In genomic region chr15:52765779-52766178, GRCh38 we compare ENCODE assay signal across 16 cellular contexts. TPM values are rescaled to one million over a fixed set of nuclear protein-coding genes. Genes with fewer than 3 reads are reported as not detected.
DNase-seq lines count a peak whose midpoint lies in the region; ATAC-seq, FAIRE-seq and TF ChIP-seq lines count a peak whose summit lies in the region.
"Had no signal": no experiment of that assay in that cellular context is flagged by ENCODE, and none has a peak within 500 bp of the region (broad histone marks: within the 10 kb centered on the region; RNA-seq: fewer than 3 reads in every experiment).

No MANE protein-coding gene starts in this region.

- in situ Hi-C loops in IMR-90 (cut with MboI; ENCODE audit: low sequenced_read_pairs) (no loop called here), K562 (cut with MboI) (no loop called here), HepG2 (cut with HindIII; ENCODE audit: extremely low pct_ligation_motif_present, low pct_unique_long_range_greater_than_20kb) (no loop called here)

- H3K18ac ChIP-seq in IMR-90 (ENCODE audit: low read depth, low read length): no peak overlapping the region

- H2AFZ ChIP-seq in IMR-90 (replicated peaks; ENCODE audit: low read length, poor library complexity) (no peak overlapping the region), K562 (ENCODE audit: low read depth, low read length) (no peak overlapping the region), HepG2 (ENCODE audit: low read length) (no peak overlapping the region)

- H3K4me1 Mint-ChIP-seq in CD4-positive, alpha-beta T cell (ENCODE audit: low read depth): no peaks in the 10 kb centered on the region
- H3K4me1 Mint-ChIP-seq: memory B cell had no signal

- peak; percentile 60 for FAIRE-seq in K562 (lab: Jason Lieb, UNC)
- peak; percentile 57 for FAIRE-seq in HepG2 (lab: Jason Lieb, UNC)
- FAIRE-seq: astrocyte, D721Med had no signal

- peaks cover 58% of the 10 kb centered on the region for H3K27me3 Mint-ChIP-seq in CD4-positive, alpha-beta T cell

- H3K27me3 ChIP-seq in IMR-90 (ENCODE audit: control insufficient read depth, insufficient read depth, low read length): peaks cover 13% of the 10 kb centered on the region
- no peaks in the 10 kb centered on the region; a peak in 1 of 5 replicates for H3K27me3 ChIP-seq in K562 (ENCODE audit: control insufficient read depth in 2 of 2, insufficient read depth in 2 of 2, low read length in 2 of 2)
- H3K27me3 ChIP-seq in HepG2 (ENCODE audit: control insufficient read depth in 1 of 2, insufficient read depth in 2 of 2, low read length in 2 of 2): no peaks in the 10 kb centered on the region
- peaks cover 21% of the 10 kb centered on the region for H3K27me3 ChIP-seq in CD4-positive, alpha-beta T cell (ENCODE audit: control insufficient read depth, insufficient read depth, low read length)

- TF ChIP-seq RAD21 in IMR-90 (IDR thresholded peaks at IDR 0.05; ENCODE audit: low read length): no peak
- peak in 1 of 2 experiments; percentile 50; a peak in 2 of 4 replicates for TF ChIP-seq RAD21 in K562 (CRISPR knock-in tag; conservative IDR thresholded peaks at IDR 0.05 in 1 of 2, IDR thresholded peaks at IDR 0.05 in 1 of 2)
- TF ChIP-seq RAD21 in HepG2 (CRISPR knock-in tag; IDR thresholded peaks at IDR 0.05): peak; percentile 52; the same call in 1 of the 2 replicates

- no peaks in the 10 kb centered on the region for H3K9me3 ChIP-seq in IMR-90 (ENCODE audit: control insufficient read depth, insufficient read depth, low read length)
- no peaks in the 10 kb centered on the region for H3K9me3 ChIP-seq in K562 (replicated peaks; ENCODE audit: control insufficient read depth, insufficient read depth, low read depth, low read length)
- no peaks in the 10 kb centered on the region for H3K9me3 ChIP-seq in HepG2 (ENCODE audit: low read length)
- no peaks in the 10 kb centered on the region for H3K9me3 ChIP-seq in CD4-positive, alpha-beta T cell (ENCODE audit: control insufficient read depth, low read length)

- no peak overlapping the region for H3K23ac ChIP-seq in IMR-90 (ENCODE audit: low read depth, low read length)

- H4K5ac ChIP-seq in IMR-90 (ENCODE audit: low read depth, low read length): no peak overlapping the region

- no peaks in the 10 kb centered on the region for H3K4me1 ChIP-seq in IMR-90 (ENCODE audit: control insufficient read depth, insufficient read depth, low read length)
- H3K4me1 ChIP-seq in K562 (replicated peaks in 1 of 2; ENCODE audit: control insufficient read depth in 2 of 2, insufficient read depth in 2 of 2, low read length in 2 of 2): no peaks in the 10 kb centered on the region
- peaks cover 11% of the 10 kb centered on the region for H3K4me1 ChIP-seq in HepG2 (ENCODE audit: insufficient read depth, low read length)
- H3K4me1 ChIP-seq: foreskin keratinocyte had no signal

- no peak overlapping the region for H3K4me3 ChIP-seq in AG10803 (ENCODE audit: low read length)
- no peak overlapping the region for H3K4me3 ChIP-seq in IMR-90 (ENCODE audit: insufficient read depth, low read depth, low read length)
- H3K4me3 ChIP-seq in K562: no peak overlapping the region
- no peak overlapping the region for H3K4me3 ChIP-seq in HepG2 (replicated peaks in 1 of 3; ENCODE audit: insufficient read depth in 1 of 3, low read depth in 2 of 3, low read length in 3 of 3)

- intact Hi-C loops in IMR-90 (cut with micrococcal nuclease): no loop called here
- intact Hi-C loops in K562 (cut with micrococcal nuclease): no loop called here
- intact Hi-C loops in HepG2 (cut with micrococcal nuclease; ENCODE audit: unreplicated experiment): loop anchor here (5.0 kb wide), 1 partner anchor 952 kb away; no protein-coding TSS in a partner anchor
- intact Hi-C loops in CD4-positive, alpha-beta T cell (cut with DNase I, micrococcal nuclease): no loop called here

- H3K79me1 ChIP-seq in IMR-90 (ENCODE audit: low read depth in 1 of 2, low read length in 2 of 2): no peaks in the 10 kb centered on the region

- no peak overlapping the region for H3K4ac ChIP-seq in IMR-90 (ENCODE audit: low read depth, low read length)

- POLR2A ChIA-PET in IMR-90 (lab: Charles Lee; ENCODE audit: unreplicated experiment) (no interaction called here), K562 (lab: Yijun Ruan, JAX) (interaction anchor here (0.6 to 0.7 kb wide), 2 partner anchors 11 to 267 kb away, joined by 3 to 4 read pairs; no protein-coding TSS in a partner anchor), HepG2 (lab: Yijun Ruan, JAX) (interaction anchor here (0.6 kb wide), 1 partner anchor 478 kb away, joined by 3 read pairs; no protein-coding TSS in a partner anchor)
- POLR2A ChIA-PET in CD4-positive, alpha-beta T cell (lab: Charles Lee): no interaction called here

- H3K36me3 ChIP-seq in IMR-90 (ENCODE audit: control insufficient read depth, insufficient read depth, low read length) (no peaks in the 10 kb centered on the region), K562 (ENCODE audit: control insufficient read depth, insufficient read depth, low read length) (no peaks in the 10 kb centered on the region), HepG2 (replicated peaks in 1 of 2; ENCODE audit: control insufficient read depth in 1 of 2, insufficient read depth in 2 of 2, low read length in 2 of 2) (peaks cover 0 to 6% of the 10 kb centered on the region in 2 experiments; a peak in 2 of 5 replicates)

- no peak overlapping the region for H3K27ac Mint-ChIP-seq in CD4-positive, alpha-beta T cell
- H3K27ac Mint-ChIP-seq: memory B cell had no signal

- H3K4me2 ChIP-seq in IMR-90 (ENCODE audit: low read depth, low read length): no peak overlapping the region
- no peak overlapping the region for H3K4me2 ChIP-seq in K562 (ENCODE audit: insufficient read depth, low read length)
- H3K4me2 ChIP-seq in HepG2 (ENCODE audit: low read depth, low read length): no peak overlapping the region

- CTCF ChIA-PET in IMR-90 (lab: Yijun Ruan, JAX) (interaction anchor here (1.0 to 1.4 kb wide), 2 partner anchors 9 to 12 kb away, joined by 3 to 5 read pairs; no protein-coding TSS in a partner anchor), K562 (lab: Yijun Ruan, JAX; ENCODE audit: low intra/inter-chr PET ratio) (interaction anchor here (0.7 kb wide), 2 partner anchors 951 to 1265 kb away, joined by 3 to 4 read pairs; no protein-coding TSS in a partner anchor), HepG2 (lab: Yijun Ruan, JAX; ENCODE audit: low intra/inter-chr PET ratio, low total read pairs) (interaction anchor here (0.6 to 2.1 kb wide), 2 partner anchors 951 to 954 kb away, joined by 3 to 7 read pairs; no protein-coding TSS in a partner anchor)
- CTCF ChIA-PET in CD4-positive, alpha-beta T cell (lab: Charles Lee): no interaction called here

- H3K56ac ChIP-seq in IMR-90 (ENCODE audit: extremely low read depth, insufficient read depth, low read length): no peak overlapping the region

- H3K9ac ChIP-seq in IMR-90 (ENCODE audit: low read depth, low read length): no peak overlapping the region
- H3K9ac ChIP-seq in K562 (ENCODE audit: insufficient read depth in 1 of 2, low read depth in 2 of 2, low read length in 2 of 2): no peak overlapping the region
- H3K9ac ChIP-seq in HepG2 (ENCODE audit: insufficient read depth, low read depth, low read length): no peak overlapping the region

- no peak overlapping the region for H2BK15ac ChIP-seq in IMR-90 (ENCODE audit: low read depth, low read length)

- no peak for TF ChIP-seq EP300 in K562 (IDR thresholded peaks at IDR 0.05; ENCODE audit: low read length)
- no peak for TF ChIP-seq EP300 in HepG2 (IDR thresholded peaks at IDR 0.05; ENCODE audit: low read depth in 2 of 2, low read length in 2 of 2)
- TF ChIP-seq EP300 in HepG2 (CRISPR knock-in tag; IDR thresholded peaks at IDR 0.05; ENCODE audit: borderline replicate concordance): no peak

- peak; percentile 3 for DNase-seq in AG10803 (ENCODE audit: low read depth)
- DNase-seq in IMR-90: peak; percentile 6
- DNase-seq in K562 (ENCODE audit: extremely low read depth in 1 of 4, low spot score in 3 of 4): no peak
- DNase-seq in HepG2 (ENCODE audit: low spot score): peak; percentile 33
- no peak for DNase-seq in CD4-positive, alpha-beta T cell
- no peak for DNase-seq in C1 segment of cervical spinal cord (lab: John Stamatoyannopoulos, UW)
- DNase-seq: activated T-cell treated with anti-CD3 and anti-CD28 coated beads for 4 hours; foreskin keratinocyte; NK-92 treated with Interleukin-12 subunit alpha and Interleukin-12 subunit beta, amount 100 ng/mL, for 24 hours; T-helper 9 cell had no signal

- dilution Hi-C loops in IMR-90 (cut with HindIII; ENCODE audit: low sequenced_read_pairs, unreplicated experiment): no loop called here

- H3K9me1 ChIP-seq in IMR-90 (ENCODE audit: insufficient read depth, low read length): no peaks in the 10 kb centered on the region
- H3K9me1 ChIP-seq in K562 (ENCODE audit: control insufficient read depth, insufficient read depth, low read length): no peaks in the 10 kb centered on the region

- no peak overlapping the region for H2AK9ac ChIP-seq in IMR-90 (replicated peaks; ENCODE audit: low read depth, low read length, poor library complexity)

- H2BK120ac ChIP-seq in IMR-90 (ENCODE audit: low read depth, low read length): no peak overlapping the region

- H2BK20ac ChIP-seq in IMR-90 (ENCODE audit: low read depth, low read length): no peak overlapping the region

- H3K4me3 Mint-ChIP-seq in CD4-positive, alpha-beta T cell: no peak overlapping the region
- H3K4me3 Mint-ChIP-seq: memory B cell had no signal

- no peak overlapping the region for H2AK5ac ChIP-seq in IMR-90 (ENCODE audit: low read depth, low read length)

- H4K8ac ChIP-seq in IMR-90 (ENCODE audit: low read depth in 2 of 2, low read length in 2 of 2): no peak overlapping the region

- H3K79me2 ChIP-seq in K562 (ENCODE audit: control insufficient read depth, insufficient read depth, low read length) (no peaks in the 10 kb centered on the region), HepG2 (ENCODE audit: insufficient read depth, low read length) (peaks cover 7% of the 10 kb centered on the region)

- TF ChIP-seq POLR2A in IMR-90 (IDR thresholded peaks at IDR 0.05; ENCODE audit: low read depth, low read length): no peak
- no peak for TF ChIP-seq POLR2A in K562 (conservative IDR thresholded peaks at IDR 0.05)
- no peak for TF ChIP-seq POLR2A in HepG2 (IDR thresholded peaks at IDR 0.05; ENCODE audit: insufficient read depth in 1 of 2, low read depth in 2 of 2, low read length in 2 of 2)

- TF ChIP-seq CTCF in AG10803 (conservative IDR thresholded peaks at IDR 0.05; ENCODE audit: low read length): peak; percentile 32; the same call in 1 of the 2 replicates
- 0 out of 2 replicates have a peak, but pooled peaks have one; percentile 21 for TF ChIP-seq CTCF in IMR-90 (conservative IDR thresholded peaks at IDR 0.05; ENCODE audit: low read depth, low read length)
- TF ChIP-seq CTCF in K562 (IDR thresholded peaks at IDR 0.05 in 2 of 3, conservative IDR thresholded peaks at IDR 0.05 in 1 of 3; ENCODE audit: insufficient read depth in 2 of 3, low read depth in 1 of 3, low read length in 3 of 3): peak; percentile 12 to 37 (median 31); a peak in 2 of 6 replicates
- TF ChIP-seq CTCF in HepG2 (CRISPR knock-in tag; IDR thresholded peaks at IDR 0.05): peak; percentile 64
- no peak for TF ChIP-seq CTCF in CD4-positive, alpha-beta T cell (IDR thresholded peaks at IDR 0.05)

- H3K27ac ChIP-seq in IMR-90 (ENCODE audit: insufficient read depth, low read length) (no peak overlapping the region), K562 (ENCODE audit: extremely low read depth, low read depth, low read length) (no peak overlapping the region), HepG2 (ENCODE audit: extremely low read length, insufficient read depth, low read length) (no peak overlapping the region)
- H3K27ac ChIP-seq in CD4-positive, alpha-beta T cell (ENCODE audit: low read depth, low read length): no peak overlapping the region
- H3K27ac ChIP-seq: foreskin keratinocyte had no signal

- H4K91ac ChIP-seq in IMR-90 (ENCODE audit: insufficient read depth, low read depth, low read length): no peak overlapping the region

- H3K36me3 Mint-ChIP-seq in CD4-positive, alpha-beta T cell (ENCODE audit: low read depth): no peaks in the 10 kb centered on the region
- H3K36me3 Mint-ChIP-seq: memory B cell had no signal

- H4K20me1 ChIP-seq in IMR-90 (ENCODE audit: insufficient read depth, low read length) (no peaks in the 10 kb centered on the region), K562 (replicated peaks; ENCODE audit: control insufficient read depth, insufficient read depth, low read length) (no peaks in the 10 kb centered on the region), HepG2 (ENCODE audit: insufficient read depth, low read length) (peaks cover 8% of the 10 kb centered on the region; the same call in 1 of the 2 replicates)

- BruUV-seq in IMR-90 (replicated peaks; lab: Mats Ljungman, UMichigan) (no TSS peak), K562 (replicated peaks; lab: Mats Ljungman, UMichigan) (no TSS peak), HepG2 (replicated peaks; lab: Mats Ljungman, UMichigan) (no TSS peak)

- H2BK5ac ChIP-seq in IMR-90 (ENCODE audit: low read depth, low read length, poor library complexity, severe bottlenecking): no peak overlapping the region

- no peak overlapping the region for H3K14ac ChIP-seq in IMR-90 (replicated peaks; ENCODE audit: low read depth, low read length)

- H3K9me3 Mint-ChIP-seq in CD4-positive, alpha-beta T cell: no peaks in the 10 kb centered on the region
- H3K9me3 Mint-ChIP-seq: memory B cell had no signal

- WGBS in IMR-90 (ENCODE audit: extremely low coverage in 2 of 2, insufficient read length in 1 of 2), 2 experiments: 0% methylated on average over 2 of the region's 3 CpGs; no CpG with 5 or more reads in 1 of the 2 experiments
- WGBS in K562 (ENCODE audit: insufficient coverage, low coverage, missing lambda C conversion rate): 0% methylated on average over 3 of the region's 3 CpGs
- 53% methylated on average over 3 of the region's 3 CpGs for whole genome bisulfite sequencing in HepG2 (ENCODE audit: low lambda C conversion rate)

- ATAC-seq in IMR-90 (ENCODE audit: low read depth): peak; percentile 57; the same call in 1 of the 2 replicates
- ATAC-seq in K562: peak; percentile 66; the same call in 2 of the 3 replicates
- peak; percentile 84 for ATAC-seq in HepG2
- ATAC-seq in CD4-positive, alpha-beta T cell (ENCODE audit: poor library complexity): no peak
- ATAC-seq in GM19463 (IDR thresholded peaks at IDR 0.05; ENCODE audit: unreplicated experiment): no peak
- ATAC-seq in GM21423 (IDR thresholded peaks at IDR 0.05; ENCODE audit: unreplicated experiment): no peak
- ATAC-seq: foreskin keratinocyte had no signal

RNA-seq across cellular contexts. Expression of gene ONECUT1, which starts 24.4 kb away (rescaled TPM):
- total RNA-seq in IMR-90 (2012; rRNA removed) (not detected in 2 replicates), K562 (2014; rRNA removed) (not detected in 2 replicates), K562 (2014; rRNA removed; fragmentation: Illumina TruSeq; extraction: Trizol) (not detected in 2 replicates), K562 (2015; rRNA removed; fragmentation: Illumina TruSeq; extraction: Trizol) (not detected in 2 replicates), K562 (2021) (not detected in 2 replicates), HepG2 (2016; rRNA removed; fragmentation: Illumina TruSeq; extraction: Trizol) (9.1 and 9.3 TPM in 2 replicates)
- polyA plus RNA-seq in IMR-90 (2012; rRNA removed) (not detected in 2 replicates), K562 (2011; rRNA removed) (not detected in 2 replicates), K562 (2014; fragmentation: Illumina TruSeq; extraction: Trizol) (not detected in 2 replicates), K562 (2014; fragmentation: Nextera tagmentation; extraction: Ambion mirVana) (not detected), K562 (2014; rRNA removed) (not detected in 2 replicates), HepG2 (2011; rRNA removed) (3.5 and 3.8 TPM in 2 replicates)
- polyA plus RNA-seq in IMR-90 (2012; cell fraction: cytosol; rRNA removed): not detected in 2 replicates
- not detected in 2 replicates for polyA plus RNA-seq in IMR-90 (2012; cell fraction: nucleus; rRNA removed; ENCODE audit: low replicate concordance)
- total RNA-seq in K562 (2011; cell fraction: chromatin; rRNA removed; ENCODE audit: low replicate concordance): not detected in 2 replicates
- not detected in 2 replicates for total RNA-seq in K562 (2011; cell fraction: nucleolus; rRNA removed)
- not detected in 2 replicates for total RNA-seq in K562 (2011; cell fraction: nucleoplasm; rRNA removed)
- polyA plus RNA-seq in K562 (2011; cell fraction: cytosol; rRNA removed): not detected in 2 replicates
- polyA plus RNA-seq in K562 (2011; cell fraction: nucleus; rRNA removed): not detected in 2 replicates
- polyA plus RNA-seq in K562 (2012): 0.04 TPM in 1 of 2 replicates, not detected in the other
- not detected in 2 replicates for polyA minus RNA-seq in K562 (2011; rRNA and poly(A)+ RNA removed)
- polyA minus RNA-seq in K562 (2011; cell fraction: cytosol; rRNA and poly(A)+ RNA removed): not detected in 2 replicates
- not detected in 2 replicates for polyA minus RNA-seq in K562 (2011; cell fraction: nucleus; rRNA and poly(A)+ RNA removed)
- total RNA-seq in HepG2 (2016; cell fraction: cytosol; rRNA removed; fragmentation: Illumina TruSeq; extraction: Trizol; ENCODE audit: low read depth): 1.9 and 2.8 TPM in 2 replicates
- 7.3 and 7.4 TPM in 2 replicates for total RNA-seq in HepG2 (2016; cell fraction: insoluble cytoplasmic fraction; rRNA removed; fragmentation: Illumina TruSeq; extraction: Trizol)
- 6.4 and 6.6 TPM in 2 replicates for total RNA-seq in HepG2 (2016; cell fraction: membrane; rRNA removed; fragmentation: Illumina TruSeq; extraction: Trizol)
- total RNA-seq in HepG2 (2016; cell fraction: nucleus; rRNA removed; fragmentation: Illumina TruSeq; extraction: Trizol): 11.7 and 15.6 TPM in 2 replicates
- 1.8 and 2.0 TPM in 2 replicates for polyA plus RNA-seq in HepG2 (2011; cell fraction: cytosol; rRNA removed)
- 9.9 and 11.0 TPM in 2 replicates for polyA plus RNA-seq in HepG2 (2011; cell fraction: nucleus; rRNA removed)
- polyA plus RNA-seq in HepG2 (2012): 13.4 and 15.9 TPM in 2 replicates
- 1.0 and 1.8 TPM in 2 replicates for polyA plus RNA-seq in HepG2 (2016; cell fraction: cytosol; fragmentation: Illumina TruSeq; extraction: Trizol; ENCODE audit: low read depth)
- polyA plus RNA-seq in HepG2 (2016; cell fraction: insoluble cytoplasmic fraction; fragmentation: Illumina TruSeq; extraction: Trizol; ENCODE audit: low read depth): 7.6 and 8.6 TPM in 2 replicates
- 4.2 and 4.5 TPM in 2 replicates for polyA plus RNA-seq in HepG2 (2016; cell fraction: membrane; fragmentation: Illumina TruSeq; extraction: Trizol; ENCODE audit: low read depth)
- 13.6 and 17.1 TPM in 2 replicates for polyA plus RNA-seq in HepG2 (2016; cell fraction: nucleus; fragmentation: Illumina TruSeq; extraction: Trizol; ENCODE audit: insufficient read depth, low read depth)
- 10.5 TPM in 1 of 2 replicates, not detected in the other for polyA minus RNA-seq in HepG2 (2011; rRNA and poly(A)+ RNA removed; ENCODE audit: low replicate concordance)
- polyA minus RNA-seq in HepG2 (2011; cell fraction: cytosol; rRNA and poly(A)+ RNA removed): 7.3 and 19.3 TPM in 2 replicates
- polyA minus RNA-seq in HepG2 (2011; cell fraction: nucleus; rRNA and poly(A)+ RNA removed): 14.2 and 19.6 TPM in 2 replicates
- total RNA-seq in CD4-positive, alpha-beta T cell: not detected
- total RNA-seq: foreskin keratinocyte, skeletal muscle tissue had no signal
- polyA plus RNA-seq: foreskin keratinocyte had no signal

Comparison
In these comparisons a context has a peak if more than half of its experiments do, and no peak if none do; other contexts are left out.
1. DNase-seq: peak in AG10803 (single experiment), IMR-90 (single experiment) and HepG2 (single experiment); none in K562 (0 of 4), CD4-positive, alpha-beta T cell (0 of 10) and C1 segment of cervical spinal cord (0 of 14).
2. ATAC-seq: peak in IMR-90 (single experiment), K562 (single experiment) and HepG2 (single experiment); none in CD4-positive, alpha-beta T cell (single experiment), GM19463 (single experiment) and GM21423 (single experiment).
3. POLR2A ChIA-PET loops: an anchor here in K562 (0.6 to 0.7 kb wide) and HepG2 (0.6 kb wide); none called in IMR-90 and CD4-positive, alpha-beta T cell.